Comparison of ENCODE assay signal across 16 cellular contexts in genomic region chr6:14676084-14676483, GRCh38.
DNase-seq lines count a peak whose midpoint lies in the region; ATAC-seq and TF ChIP-seq lines count a peak whose summit lies in the region.
"Had no signal": no experiment of that assay in that cellular context is flagged by ENCODE, and none has a peak within 500 bp of the region (broad histone marks: within the 10 kb centered on the region; RNA-seq: fewer than 3 reads in every experiment).

No MANE protein-coding gene starts in this region.

- H3K27me3 ChIP-seq in right atrium auricular region, result no peaks in the 10 kb centered on the region
- H3K27me3 ChIP-seq: heart right ventricle, pancreas had no signal

- H3K9me3 Mint-ChIP-seq in activated T-helper 17 cell treated with anti-CD3 and anti-CD28 coated beads, Interleukin-2, amount 50 U/mL, for 72 hours, result no peaks in the 10 kb centered on the region
- H3K9me3 Mint-ChIP-seq: activated naive CD4-positive, alpha-beta T cell treated with anti-CD3 and anti-CD28 coated beads, Interleukin-2, amount 50 U/mL, for 24 hours; central memory CD8-positive, alpha-beta T cell; WTC11 had no signal

- TF ChIP-seq CTCF in right atrium auricular region (IDR thresholded peaks at IDR 0.05) (no peak), fibroblast of villous mesenchyme (IDR thresholded peaks at IDR 0.05; ENCODE audit: insufficient read depth, low read depth, low read length) (no peak)

- H3K4me1 Mint-ChIP-seq in activated T-helper 17 cell treated with anti-CD3 and anti-CD28 coated beads, Interleukin-2, amount 50 U/mL, for 72 hours, result peaks cover 32% of the 10 kb centered on the region
- peaks cover 9% of the 10 kb centered on the region for H3K4me1 Mint-ChIP-seq in T-helper 17 cell
- H3K4me1 Mint-ChIP-seq: activated naive CD4-positive, alpha-beta T cell treated with anti-CD3 and anti-CD28 coated beads, Interleukin-2, amount 50 U/mL, for 24 hours had no signal

- peak; percentile 48 for ATAC-seq in Right ventricle myocardium superior (ENCODE audit: poor library complexity)
- peak; percentile 65 for ATAC-seq in activated T-helper 17 cell treated with anti-CD3 and anti-CD28 coated beads, Interleukin-2, amount 50 U/mL, for 72 hours (replicated peaks)
- no peak for ATAC-seq in HG02938 (IDR thresholded peaks at IDR 0.05; ENCODE audit: unreplicated experiment)
- ATAC-seq in T-helper 17 cell, result no peak
- ATAC-seq: HepG2, pancreas, WTC11 had no signal

- H3K9me3 ChIP-seq in right atrium auricular region (no peaks in the 10 kb centered on the region), T-helper 17 cell (ENCODE audit: control insufficient read depth, low read length, poor library complexity, severe bottlenecking) (no peaks in the 10 kb centered on the region)
- H3K9me3 ChIP-seq: heart right ventricle, pancreas had no signal

- no peaks in the 10 kb centered on the region for H3K27me3 Mint-ChIP-seq in activated T-helper 17 cell treated with anti-CD3 and anti-CD28 coated beads, Interleukin-2, amount 50 U/mL, for 72 hours
- no peaks in the 10 kb centered on the region for H3K27me3 Mint-ChIP-seq in T-helper 17 cell
- H3K27me3 Mint-ChIP-seq: activated naive CD4-positive, alpha-beta T cell treated with anti-CD3 and anti-CD28 coated beads, Interleukin-2, amount 50 U/mL, for 24 hours; central memory CD8-positive, alpha-beta T cell had no signal

- H3K4me3 ChIP-seq in right atrium auricular region, result no peak overlapping the region
- no peak overlapping the region for H3K4me3 ChIP-seq in fibroblast of villous mesenchyme (ENCODE audit: low read depth, low read length)
- H3K4me3 ChIP-seq: heart right ventricle, pancreas had no signal

- H3K4me3 Mint-ChIP-seq in activated T-helper 17 cell treated with anti-CD3 and anti-CD28 coated beads, Interleukin-2, amount 50 U/mL, for 72 hours, result peak overlapping the region; percentile 56
- no peak overlapping the region for H3K4me3 Mint-ChIP-seq in T-helper 17 cell
- H3K4me3 Mint-ChIP-seq: activated naive CD4-positive, alpha-beta T cell treated with anti-CD3 and anti-CD28 coated beads, Interleukin-2, amount 50 U/mL, for 24 hours; central memory CD8-positive, alpha-beta T cell; WTC11 had no signal

- H3K27ac Mint-ChIP-seq in activated T-helper 17 cell treated with anti-CD3 and anti-CD28 coated beads, Interleukin-2, amount 50 U/mL, for 72 hours, result peak overlapping the region; percentile 81
- H3K27ac Mint-ChIP-seq in T-helper 17 cell, result no peak overlapping the region
- H3K27ac Mint-ChIP-seq: WTC11 had no signal

- no peaks in the 10 kb centered on the region for H3K36me3 ChIP-seq in right atrium auricular region
- H3K36me3 ChIP-seq: heart right ventricle, pancreas had no signal

- H3K27ac ChIP-seq in right atrium auricular region, result no peak overlapping the region
- H3K27ac ChIP-seq: heart right ventricle, pancreas had no signal

- no peaks in the 10 kb centered on the region for H3K36me3 Mint-ChIP-seq in activated T-helper 17 cell treated with anti-CD3 and anti-CD28 coated beads, Interleukin-2, amount 50 U/mL, for 72 hours (ENCODE audit: low read depth)
- no peaks in the 10 kb centered on the region for H3K36me3 Mint-ChIP-seq in T-helper 17 cell (ENCODE audit: low read depth)
- H3K36me3 Mint-ChIP-seq: activated naive CD4-positive, alpha-beta T cell treated with anti-CD3 and anti-CD28 coated beads, Interleukin-2, amount 50 U/mL, for 24 hours; WTC11 had no signal

- H3K4me1 ChIP-seq in right atrium auricular region, result peaks cover 0 to 13% of the 10 kb centered on the region in 2 donors
- H3K4me1 ChIP-seq: pancreas had no signal

- DNase-seq in Right ventricle myocardium superior (no peak), right atrium auricular region (ENCODE audit: low spot score) (no peak), fibroblast of villous mesenchyme (ENCODE audit: low read depth) (peak; percentile 37), stromal cell of bone marrow (ENCODE audit: low read depth) (peak; percentile 61), NCI-H2081 (lab: John Stamatoyannopoulos, UW) (no peak), T-helper 17 cell (no peak)
- DNase-seq: heart right ventricle; pancreas; small intestine; stimulated activated naive CD4-positive, alpha-beta T cell had no signal

- intact Hi-C loops in Right ventricle myocardium superior (cut with DNase I), result no loop called here

Comparison
In these comparisons a context has a peak if more than half of its experiments do, and no peak if none do; other contexts are left out.
1. ATAC-seq: peak in Right ventricle myocardium superior (single experiment) and activated T-helper 17 cell treated with anti-CD3 and anti-CD28 coated beads, Interleukin-2, amount 50 U/mL, for 72 hours (single experiment); none in HG02938 (single experiment) and T-helper 17 cell (single experiment).
2. DNase-seq: peak in fibroblast of villous mesenchyme (single experiment) and stromal cell of bone marrow (single experiment); none in Right ventricle myocardium superior (single experiment), right atrium auricular region (single experiment), NCI-H2081 (0 of 2) and T-helper 17 cell (0 of 3).